Comparison of ENCODE assay signal across 24 cellular contexts in genomic region chr10:64215088-64215487, GRCh38.
"Had no signal": no experiment of that assay in that cellular context is flagged by ENCODE, and none has a peak within 500 bp of the region (broad histone marks: within the 10 kb centered on the region; RNA-seq: fewer than 3 reads in every experiment).

No MANE protein-coding gene starts in this region.

- DNase-seq: colonic mucosa; cortex of kidney; dermis blood vessel endothelial cell; dorsolateral prefrontal cortex; effector CD4-positive, alpha-beta T cell; effector CD8-positive, alpha-beta T cell; effector memory CD4-positive, alpha-beta T cell; effector memory CD8-positive, alpha-beta T cell; endodermal cell; erythroblast; esophagus squamous epithelium; foreskin fibroblast; foreskin keratinocyte; foreskin melanocyte; gastrocnemius medialis; glutamatergic neuron; head of caudate nucleus; heart left ventricle; heart right ventricle had no signal

- H3K4me3 ChIP-seq: colonic mucosa, coronary artery, dorsolateral prefrontal cortex, esophagus muscularis mucosa, esophagus squamous epithelium, gastrocnemius medialis, gastroesophageal sphincter, heart left ventricle, heart right ventricle had no signal

- H3K9me3 ChIP-seq: colonic mucosa, esophagus muscularis mucosa, esophagus squamous epithelium, gastroesophageal sphincter had no signal

- H3K27me3 ChIP-seq: colonic mucosa, dorsolateral prefrontal cortex, esophagus muscularis mucosa, esophagus squamous epithelium, foreskin keratinocyte, gastrocnemius medialis, gastroesophageal sphincter, heart left ventricle, heart right ventricle had no signal

- H3K36me3 ChIP-seq: colonic mucosa, esophagus muscularis mucosa, esophagus squamous epithelium, gastrocnemius medialis, gastroesophageal sphincter, heart left ventricle, heart right ventricle had no signal

- H3K4me1 ChIP-seq: colonic mucosa, esophagus muscularis mucosa, esophagus squamous epithelium, foreskin keratinocyte, gastrocnemius medialis, gastroesophageal sphincter, heart left ventricle, heart right ventricle had no signal

- H3K27ac ChIP-seq: colonic mucosa, coronary artery, dorsolateral prefrontal cortex, epithelial cell of prostate, esophagus muscularis mucosa, esophagus squamous epithelium, foreskin keratinocyte, gastrocnemius medialis, gastroesophageal sphincter, heart left ventricle, heart right ventricle had no signal

- ATAC-seq: effector memory CD8-positive, alpha-beta T cell; esophagus mucosa; foreskin keratinocyte; gastrocnemius medialis; gastroesophageal sphincter; heart left ventricle; heart right ventricle had no signal
